9 cellular contexts compared by ENCODE assay signal in the genomic region with DNA sequence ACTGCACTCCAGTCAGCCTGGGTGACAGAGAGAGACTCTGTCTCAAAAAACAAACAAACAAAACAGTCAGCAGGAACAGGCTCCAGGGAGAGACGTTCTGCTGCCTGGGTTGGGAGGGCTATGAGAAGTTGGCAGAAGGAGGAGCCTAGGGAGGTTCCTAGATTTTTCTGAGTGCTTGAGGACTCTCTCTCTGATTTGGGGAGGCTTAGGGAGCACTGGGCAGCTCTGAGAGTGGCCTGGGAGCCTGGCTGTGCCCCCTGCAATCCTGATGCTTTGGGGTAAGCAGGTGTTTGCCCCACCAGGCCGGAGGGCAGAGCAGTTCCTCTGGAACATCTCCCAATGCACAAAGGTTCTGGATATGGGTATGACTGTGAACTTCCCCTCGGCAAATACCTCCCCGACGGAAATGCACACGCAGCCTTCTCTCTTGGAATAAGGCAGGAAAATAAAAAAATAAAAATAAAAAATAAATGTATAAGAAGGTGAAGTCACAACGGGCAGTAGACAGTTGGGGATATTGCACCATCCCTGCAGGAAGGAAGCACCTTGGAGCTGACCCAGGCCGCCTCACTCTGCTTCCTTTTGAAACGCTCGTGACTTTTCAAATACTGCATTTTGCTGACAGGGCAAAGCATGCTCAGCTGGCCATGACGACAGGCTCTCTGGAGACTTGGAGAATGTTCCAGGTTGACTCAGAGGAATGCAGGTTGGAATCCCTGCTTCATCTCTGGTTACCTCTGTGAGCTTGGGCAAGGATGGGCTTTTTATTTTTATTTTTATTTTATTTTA. TPM values are rescaled to one million over a fixed set of nuclear protein-coding genes. Genes with fewer than 3 reads are reported as not detected.
A peak's percentile ranks its signal among the peaks of the same experiment; 100 is the strongest.
DNase-seq lines count a peak whose midpoint lies in the region; ATAC-seq, FAIRE-seq and TF ChIP-seq lines count a peak whose summit lies in the region.
"Had no signal": no experiment of that assay in that cellular context is flagged by ENCODE, and none has a peak within 500 bp of the region (broad histone marks: within the 10 kb centered on the region; RNA-seq: fewer than 3 reads in every experiment).

No MANE protein-coding gene starts in this region.

- H3K27ac Mint-ChIP-seq in GM23338, result no peak overlapping the region

- no peak overlapping the region for H3K4me3 ChIP-seq in GM23338

- H3K27me3 Mint-ChIP-seq in GM23338 (ENCODE audit: insufficient read depth, low read depth, poor library complexity), result peaks cover 11% of the 10 kb centered on the region

- intact Hi-C loops in Right ventricle myocardium inferior (cut with DNase I), result no loop called here
- intact Hi-C loops in sciatic nerve (cut with DNase I), result no loop called here

- no peak for ATAC-seq in GM23338
- ATAC-seq in Right ventricle myocardium inferior, result peak; percentile 57
- ATAC-seq in sciatic nerve, result peak; percentile 81
- no peak for ATAC-seq in HG03039 (IDR thresholded peaks at IDR 0.05; ENCODE audit: unreplicated experiment)
- no peak for ATAC-seq in HG03097 (IDR thresholded peaks at IDR 0.05; ENCODE audit: low FRiP score, unreplicated experiment)

- no peak overlapping the region for H3K4me2 ChIP-seq in GM23338

- peaks cover 6% of the 10 kb centered on the region; the same call in 2 of the 3 replicates for H3K9me3 Mint-ChIP-seq in GM23338

- no peak for TF ChIP-seq CTCF in GM23338 (conservative IDR thresholded peaks at IDR 0.05; ENCODE audit: low read depth in 2 of 2)
- no peak for TF ChIP-seq CTCF in VCaP (conservative IDR thresholded peaks at IDR 0.05)

- no peaks in the 10 kb centered on the region for H3K36me3 Mint-ChIP-seq in GM23338 (ENCODE audit: low read depth)

- 0 out of 2 replicates have a peak, but pooled peaks cover 3% of the 10 kb centered on the region for H3F3A ChIP-seq in GM23338 (replicated peaks; ENCODE audit: low read depth)

- H3K27ac ChIP-seq in GM23338 (ENCODE audit: low read depth), result no peak overlapping the region
- H3K27ac ChIP-seq in VCaP, result peak overlapping the region; percentile 87

- H2AFZ ChIP-seq in GM23338, result no peak overlapping the region; the same call in 1 of the 2 replicates

- DNase-seq in GM23338 (ENCODE audit: low spot score), result peak; percentile 17
- DNase-seq in Right ventricle myocardium inferior (ENCODE audit: missing footprints), result peak; percentile 82
- DNase-seq in sciatic nerve (ENCODE audit: low spot score), result peak; percentile 74
- DNase-seq in NCI-H1092 treated with DMSO at 0.1 percent for 48 hours (lab: John Stamatoyannopoulos, UW), result no peak
- DNase-seq in GM19239 (ENCODE audit: insufficient read length, low spot score), result no peak
- DNase-seq: T-helper 9 cell had no signal

- H3K4me3 Mint-ChIP-seq in GM23338, result no peak overlapping the region

- H3K36me3 ChIP-seq in GM23338 (ENCODE audit: insufficient read depth), result no peaks in the 10 kb centered on the region

- peaks cover 4% of the 10 kb centered on the region for H3K4me1 Mint-ChIP-seq in GM23338

- H3K4me1 ChIP-seq in GM23338 (ENCODE audit: insufficient read depth), result no peaks in the 10 kb centered on the region; the same call in 1 of the 2 replicates

- H3K27me3 ChIP-seq in GM23338 (ENCODE audit: insufficient read depth), result no peaks in the 10 kb centered on the region

- H4K20me1 ChIP-seq in GM23338 (replicated peaks; ENCODE audit: insufficient read depth), result no peaks in the 10 kb centered on the region

- no peak for FAIRE-seq in GM19239 (lab: Jason Lieb, UNC)

- no peaks in the 10 kb centered on the region for H3K79me2 ChIP-seq in GM23338 (replicated peaks; ENCODE audit: insufficient read depth)

- no peaks in the 10 kb centered on the region for H3K9me2 ChIP-seq in GM23338 (ENCODE audit: insufficient read depth)

TF ChIP-seq in GM23338, 12 proteins besides CTCF, POLR2A, EP300 and RAD21 (continues in another document):
- TF ChIP-seq NANOG (IDR thresholded peaks at IDR 0.05; ENCODE audit: borderline replicate concordance) (no peak), JUNB (IDR thresholded peaks at IDR 0.05; ENCODE audit: unreplicated experiment) (no peak), ZNF114 (CRISPR knock-in tag; IDR thresholded peaks at IDR 0.05) (no peak), CREB1 (CRISPR knock-in tag; IDR thresholded peaks at IDR 0.05; ENCODE audit: low read depth) (no peak), REST (IDR thresholded peaks at IDR 0.05; ENCODE audit: unreplicated experiment) (no peak), ZNF331 (CRISPR knock-in tag; IDR thresholded peaks at IDR 0.05; ENCODE audit: low read depth) (no peak)

RNA-seq across cellular contexts. Expression of gene HOMER3, which starts 26.5 kb away (rescaled TPM):
- 23.5 and 38.4 TPM in 2 replicates for total RNA-seq in GM23338 (2014; rRNA removed; shearing (Covaris generic))
- 16.7 and 18.0 TPM in 2 replicates for polyA plus RNA-seq in GM23338 (2016; fragmentation: Nextera tagmentation; extraction: Ambion mirVana)
- 15.2 TPM for total RNA-seq in Right ventricle myocardium inferior
- total RNA-seq in sciatic nerve, result 23.1 TPM

RNA-seq across cellular contexts. Expression of gene DDX49, which starts 48.0 kb away (rescaled TPM):
- total RNA-seq in GM23338 (2014; rRNA removed; shearing (Covaris generic)), result 49.6 and 75.3 TPM in 2 replicates
- polyA plus RNA-seq in GM23338 (2016; fragmentation: Nextera tagmentation; extraction: Ambion mirVana), result 40.2 and 44.2 TPM in 2 replicates
- total RNA-seq in Right ventricle myocardium inferior (25.6 TPM), sciatic nerve (24.0 TPM)

RNA-seq across cellular contexts. Expression of gene COPE, which starts 48.4 kb away (rescaled TPM):
- 235 and 263 TPM in 2 replicates for total RNA-seq in GM23338 (2014; rRNA removed; shearing (Covaris generic))
- 263 and 269 TPM in 2 replicates for polyA plus RNA-seq in GM23338 (2016; fragmentation: Nextera tagmentation; extraction: Ambion mirVana)
- 139 TPM for total RNA-seq in Right ventricle myocardium inferior
- total RNA-seq in sciatic nerve, result 104 TPM

Comparison
In these comparisons a context has a peak if more than half of its experiments do, and no peak if none do; other contexts are left out.
1. ATAC-seq: peak in Right ventricle myocardium inferior (single experiment) and sciatic nerve (single experiment); none in GM23338 (single experiment), HG03039 (single experiment) and HG03097 (single experiment).
2. DNase-seq: peak in GM23338 (single experiment), Right ventricle myocardium inferior (single experiment) and sciatic nerve (single experiment); none in NCI-H1092 treated with DMSO at 0.1 percent for 48 hours (single experiment) and GM19239 (single experiment).